10 cellular contexts compared by ENCODE assay signal in the genomic region with DNA sequence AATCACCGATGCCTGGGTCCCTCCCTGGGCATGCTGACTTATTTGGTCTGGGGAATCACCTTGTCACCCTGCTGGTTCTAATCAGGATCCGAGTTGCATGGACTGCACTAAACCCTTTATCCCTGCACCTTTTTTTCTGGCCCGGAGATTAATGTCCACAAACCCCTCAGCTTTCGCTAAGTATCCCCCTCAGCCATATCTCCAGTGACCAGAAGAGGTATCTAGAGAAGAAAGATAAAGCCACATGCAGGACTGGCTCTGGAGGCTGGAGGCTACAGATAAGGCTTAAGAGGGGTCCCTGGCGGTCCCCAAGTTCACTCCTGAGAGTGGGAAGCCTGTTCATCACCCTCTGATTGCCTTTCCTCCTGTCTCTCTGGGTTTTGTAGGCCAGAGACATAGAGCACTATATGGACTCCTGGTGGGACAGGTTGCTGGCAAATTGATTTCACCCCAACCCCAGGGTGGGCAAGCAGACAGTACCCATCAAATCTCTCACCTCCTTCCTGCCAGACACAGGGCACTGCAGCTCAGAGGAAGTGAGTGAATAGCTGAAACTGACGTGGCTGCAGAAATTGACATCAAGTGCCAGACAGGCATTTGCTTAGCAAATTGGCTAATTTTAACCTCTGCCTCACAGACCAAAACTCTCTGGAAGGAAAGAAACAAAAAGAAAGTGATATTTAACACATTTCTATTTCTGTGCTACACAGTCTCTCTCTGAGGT. TPM values are rescaled to one million over a fixed set of nuclear protein-coding genes. Genes with fewer than 3 reads are reported as not detected.
DNase-seq lines count a peak whose midpoint lies in the region; ATAC-seq, FAIRE-seq and TF ChIP-seq lines count a peak whose summit lies in the region.
"Had no signal": no experiment of that assay in that cellular context is flagged by ENCODE, and none has a peak within 500 bp of the region (broad histone marks: within the 10 kb centered on the region; RNA-seq: fewer than 3 reads in every experiment).

No MANE protein-coding gene starts in this region.

- H3K4me3 ChIP-seq in kidney (ENCODE audit: low read length in 2 of 2) = no peak overlapping the region
- H3K4me3 ChIP-seq: upper lobe of left lung had no signal

- H3K4me3 Mint-ChIP-seq in T-helper 17 cell = no peak overlapping the region

- peaks cover 15 to 23% of the 10 kb centered on the region in 2 donors for H3K4me1 ChIP-seq in kidney (ENCODE audit: control insufficient read depth in 1 of 2, insufficient read depth in 1 of 2, low read depth in 1 of 2, low read length in 2 of 2)

- H3K36me3 ChIP-seq in kidney (ENCODE audit: control insufficient read depth in 1 of 2, insufficient read depth in 2 of 2, low read length in 2 of 2) = no peaks in the 10 kb centered on the region
- H3K36me3 ChIP-seq: upper lobe of left lung had no signal

- FAIRE-seq in kidney (lab: Jason Lieb, UNC) = no peak

- TF ChIP-seq CTCF in kidney (IDR thresholded peaks at IDR 0.05; ENCODE audit: borderline replicate concordance, extremely low read depth, insufficient read depth) = no peak

- no peaks in the 10 kb centered on the region for H3K36me3 Mint-ChIP-seq in T-helper 17 cell (ENCODE audit: low read depth)

- H3K27ac Mint-ChIP-seq in T-helper 17 cell = no peak overlapping the region

- intact Hi-C loops in kidney (cut with DNase I) = no loop called here

- H3K9ac ChIP-seq in kidney (ENCODE audit: low read length in 2 of 2) = peak overlapping the region in 1 of 2 donors; percentile 36

- no peaks in the 10 kb centered on the region for H3K4me1 Mint-ChIP-seq in T-helper 17 cell

- no peak for DNase-seq in kidney
- DNase-seq in NCI-H510A treated with DMSO at 0.1 percent for 48 hours (lab: John Stamatoyannopoulos, UW) = no peak
- DNase-seq in activated CD4-positive, alpha-beta T cell treated with anti-CD3 and anti-CD28 coated beads, Interleukin-2, amount 50 U/mL, for 48 hours = no peak
- DNase-seq in SK-N-DZ (ENCODE audit: low spot score) = no peak
- DNase-seq in T-helper 17 cell = no peak
- DNase-seq: upper lobe of left lung had no signal

- peak overlapping the region; percentile 13 to 60 for H3K27ac ChIP-seq in kidney (ENCODE audit: low read depth in 2 of 2, low read length in 2 of 2)
- H3K27ac ChIP-seq: upper lobe of left lung had no signal

- ATAC-seq in GM18907 (IDR thresholded peaks at IDR 0.05; ENCODE audit: unreplicated experiment) = peak; percentile 82
- ATAC-seq in GM21786 (IDR thresholded peaks at IDR 0.05; ENCODE audit: unreplicated experiment) = peak; percentile 85
- peak; percentile 70 for ATAC-seq in HG03571 (IDR thresholded peaks at IDR 0.05; ENCODE audit: unreplicated experiment)
- ATAC-seq in T-helper 17 cell = no peak

- peaks cover 19% of the 10 kb centered on the region for H3K27me3 Mint-ChIP-seq in T-helper 17 cell

- H3K9me3 ChIP-seq in kidney (ENCODE audit: control insufficient read depth in 1 of 2, low read length in 2 of 2) (no peaks in the 10 kb centered on the region), T-helper 17 cell (ENCODE audit: control insufficient read depth, low read length, poor library complexity, severe bottlenecking) (no peaks in the 10 kb centered on the region)
- H3K9me3 ChIP-seq: upper lobe of left lung had no signal

RNA-seq across cellular contexts. Expression of gene HMGB4, which starts 38.8 kb away (rescaled TPM):
- total RNA-seq in kidney (not detected), T-helper 17 cell (not detected)
- polyA plus RNA-seq in kidney (ENCODE audit: insufficient read depth, low read depth, low replicate concordance) = not detected
- polyA plus RNA-seq in SK-N-DZ (2014; cell fraction: cytosol; rRNA removed) = not detected in 2 replicates
- polyA plus RNA-seq in SK-N-DZ (2014; cell fraction: nucleus; rRNA removed) = not detected in 2 replicates
- total RNA-seq: dermis microvascular lymphatic vessel endothelial cell, upper lobe of left lung had no signal
